In genomic region chr18:79855147-79855910, GRCh38 we compare ENCODE assay signal across 11 cellular contexts. TPM values are rescaled to one million over a fixed set of nuclear protein-coding genes. Genes with fewer than 3 reads are reported as not detected.
DNase-seq lines count a peak whose midpoint lies in the region; ATAC-seq and TF ChIP-seq lines count a peak whose summit lies in the region.
"Had no signal": no experiment of that assay in that cellular context is flagged by ENCODE, and none has a peak within 500 bp of the region (broad histone marks: within the 10 kb centered on the region; RNA-seq: fewer than 3 reads in every experiment).

No MANE protein-coding gene starts in this region.

- no peak overlapping the region for H3K27ac ChIP-seq in prostate gland
- H3K27ac ChIP-seq: dorsolateral prefrontal cortex had no signal

- intact Hi-C loops in prostate gland (cut with DNase I): no loop called here

- peaks cover 6% of the 10 kb centered on the region for H3K4me1 ChIP-seq in prostate gland (replicated peaks)

- no peak for TF ChIP-seq POLR2A in prostate gland (IDR thresholded peaks at IDR 0.05)

- no peak for TF ChIP-seq CTCF in prostate gland (IDR thresholded peaks at IDR 0.05)

- peak; percentile 21 for DNase-seq in medulla oblongata (ENCODE audit: extremely low spot score)
- no peak for DNase-seq in prostate gland (ENCODE audit: low spot score)
- DNase-seq in NCI-H2029 treated with DMSO at 0.1 percent for 48 hours (lab: John Stamatoyannopoulos, UW): no peak
- DNase-seq in ecto neural progenitor cell (ENCODE audit: low spot score): no peak
- no peak for DNase-seq in H7
- DNase-seq: SHP77 had no signal

- peak; percentile 82 for ATAC-seq in GM18499 (IDR thresholded peaks at IDR 0.05; ENCODE audit: insufficient read depth, unreplicated experiment)
- ATAC-seq in GM21423 (IDR thresholded peaks at IDR 0.05; ENCODE audit: unreplicated experiment): peak; percentile 84
- ATAC-seq in HG03520 (IDR thresholded peaks at IDR 0.05; ENCODE audit: unreplicated experiment): peak; percentile 49

- no peaks in the 10 kb centered on the region for H3K27me3 ChIP-seq in prostate gland (replicated peaks; ENCODE audit: insufficient read depth)
- H3K27me3 ChIP-seq in H7 (ENCODE audit: control insufficient read depth, insufficient read depth, low read length): no peaks in the 10 kb centered on the region

- H3K9me3 ChIP-seq in prostate gland: no peaks in the 10 kb centered on the region

- H3K36me3 ChIP-seq in prostate gland (no peaks in the 10 kb centered on the region), H7 (replicated peaks; ENCODE audit: control insufficient read depth, insufficient read depth, low read length) (no peaks in the 10 kb centered on the region)

- no peak overlapping the region for H3K4me3 ChIP-seq in prostate gland
- H3K4me3 ChIP-seq in H7 (ENCODE audit: insufficient read depth, low read depth, low read length): no peak overlapping the region
- H3K4me3 ChIP-seq: dorsolateral prefrontal cortex had no signal

- 69% methylated on average over 17 of the region's 17 CpGs for WGBS in prostate gland

RNA-seq across cellular contexts. Expression of gene KCNG2, which starts 57.6 kb away (rescaled TPM):
- 1 to 10 TPM in 1 of 2 donors, not detected in 1; 3.7 TPM for total RNA-seq in prostate gland
- total RNA-seq in H7 (2014; rRNA removed; shearing (Covaris generic)): 0.14 and 0.18 TPM in 2 replicates
- total RNA-seq: activated T-helper 1 cell treated with anti-CD3 and anti-CD28 coated beads, Interleukin-12 subunit alpha, Interleukin-12 subunit beta, Interleukin-2, Interleukin-4 antibody, amounts not matched to agents 30 ng/mL and 10 ng/mL and 1 ng/mL, durations not matched to agents 14 hours and 24 hours and 36 hours had no signal
